Comparison of ENCODE assay signal across 8 cellular contexts in the genomic region with DNA sequence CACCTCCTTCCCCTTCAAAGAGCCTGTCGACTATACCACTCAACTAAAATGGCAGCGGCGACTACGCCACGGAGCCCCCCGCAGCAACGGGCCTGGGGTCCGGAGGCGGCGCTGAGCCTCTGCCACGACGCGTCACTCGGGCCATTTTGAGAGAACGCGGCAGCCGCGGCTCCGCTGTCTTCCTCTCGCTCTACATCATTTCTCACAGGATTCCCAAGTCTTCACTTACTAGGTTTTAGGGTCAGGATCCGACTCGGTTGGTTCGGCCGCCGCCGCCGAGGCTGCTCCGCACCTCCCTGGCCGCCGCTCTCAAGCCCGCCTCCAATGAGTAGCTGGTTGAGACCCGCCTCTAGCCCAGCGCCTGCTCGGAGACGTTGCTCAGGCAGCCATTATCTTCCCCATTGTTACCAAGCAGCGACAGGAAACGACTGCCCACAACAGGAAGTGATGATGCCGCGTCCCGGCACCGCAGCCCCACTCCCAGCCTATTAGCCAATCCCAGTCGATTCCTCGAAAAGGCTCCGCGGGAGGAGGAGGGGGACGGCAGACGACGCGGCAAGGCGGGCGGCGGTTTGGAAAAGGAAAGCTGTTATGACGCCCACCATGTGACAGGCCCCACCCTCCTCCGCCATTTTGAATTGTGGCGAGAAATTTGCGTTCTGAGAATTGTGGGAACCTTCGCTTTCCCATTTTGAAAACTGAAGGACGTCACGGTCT. TPM values are rescaled to one million over a fixed set of nuclear protein-coding genes. Genes with fewer than 3 reads are reported as not detected.
DNase-seq lines count a peak whose midpoint lies in the region; ATAC-seq, FAIRE-seq and TF ChIP-seq lines count a peak whose summit lies in the region.

A gene with protein sequence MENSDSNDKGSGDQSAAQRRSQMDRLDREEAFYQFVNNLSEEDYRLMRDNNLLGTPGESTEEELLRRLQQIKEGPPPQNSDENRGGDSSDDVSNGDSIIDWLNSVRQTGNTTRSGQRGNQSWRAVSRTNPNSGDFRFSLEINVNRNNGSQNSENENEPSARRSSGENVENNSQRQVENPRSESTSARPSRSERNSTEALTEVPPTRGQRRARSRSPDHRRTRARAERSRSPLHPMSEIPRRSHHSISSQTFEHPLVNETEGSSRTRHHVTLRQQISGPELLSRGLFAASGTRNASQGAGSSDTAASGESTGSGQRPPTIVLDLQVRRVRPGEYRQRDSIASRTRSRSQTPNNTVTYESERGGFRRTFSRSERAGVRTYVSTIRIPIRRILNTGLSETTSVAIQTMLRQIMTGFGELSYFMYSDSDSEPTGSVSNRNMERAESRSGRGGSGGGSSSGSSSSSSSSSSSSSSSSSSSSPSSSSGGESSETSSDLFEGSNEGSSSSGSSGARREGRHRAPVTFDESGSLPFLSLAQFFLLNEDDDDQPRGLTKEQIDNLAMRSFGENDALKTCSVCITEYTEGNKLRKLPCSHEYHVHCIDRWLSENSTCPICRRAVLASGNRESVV (minus strand): TSS at position 432 of the 717 bp plus-strand sequence. CDS start 18,647 bp downstream, outside the sequence.

- H3F3A ChIP-seq in OCI-LY1 (ENCODE audit: insufficient read depth, low read length), result no peaks in the 10 kb centered on the region

- BruUV-seq in Calu3 (replicated peaks; lab: Mats Ljungman, UMichigan), result no TSS peak

- no peaks in the 10 kb centered on the region for H4K20me1 ChIP-seq in OCI-LY1 (ENCODE audit: insufficient read depth, low read length)

- TF ChIP-seq CTCF in Calu3 (IDR thresholded peaks at IDR 0.05; ENCODE audit: unreplicated experiment) (no peak), OCI-LY1 (IDR thresholded peaks at IDR 0.05; ENCODE audit: low read length) (no peak)

- no peaks in the 10 kb centered on the region for H3K4me1 Mint-ChIP-seq in Calu3 (ENCODE audit: low read depth, unreplicated experiment)

- DNase-seq in Calu3, result peak; percentile 94
- peak; percentile 88 for DNase-seq in activated CD8-positive, alpha-beta memory T cell treated with anti-CD3 and anti-CD28 coated beads, Interleukin-2, amount 50 U/mL, for 4 hours
- peak; percentile 84 to 88 for DNase-seq in stimulated activated CD8-positive, alpha-beta memory T cell treated with anti-CD3 and anti-CD28 coated beads, Interleukin-15, amount 100 ng/mL, for 4 hours (ENCODE audit: low read depth in 2 of 2)

- H3K4me3 Mint-ChIP-seq in Calu3 (ENCODE audit: low read depth, unreplicated experiment), result peak within 1 kb of the TSS; percentile 100

- H3K9me3 ChIP-seq in HUES64 (ENCODE audit: insufficient read depth, low read depth, low read length) (no peaks in the 10 kb centered on the region), OCI-LY1 (ENCODE audit: low read length) (no peaks in the 10 kb centered on the region), mesodermal cell (ENCODE audit: control insufficient read depth, low read length) (no peaks in the 10 kb centered on the region)

- 0 out of 2 replicates have a peak within 1 kb of the TSS, but pooled peaks have one; percentile 42 for H2AFZ ChIP-seq in OCI-LY1 (ENCODE audit: low read length)

- peaks cover 30% of the 10 kb centered on the region for H3K79me2 ChIP-seq in OCI-LY1 (ENCODE audit: insufficient read depth, low read length)

- H3K27me3 ChIP-seq in HUES64 (ENCODE audit: insufficient read depth, low read length) (no peaks in the 10 kb centered on the region), OCI-LY1 (ENCODE audit: insufficient read depth, low read length) (no peaks in the 10 kb centered on the region)

- peak within 1 kb of the TSS; percentile 100 for H3K9ac ChIP-seq in HUES64 (ENCODE audit: low read depth, low read length)
- peak within 1 kb of the TSS; percentile 77 for H3K9ac ChIP-seq in OCI-LY1 (ENCODE audit: low read length)

- H3K4me3 ChIP-seq in HUES64 (ENCODE audit: low read length) (peak within 1 kb of the TSS; percentile 99), OCI-LY1 (ENCODE audit: low read depth, low read length, poor library complexity, severe bottlenecking) (peak within 1 kb of the TSS; percentile 81), mesodermal cell (ENCODE audit: extremely low read depth, insufficient read depth, low read length, poor library complexity, severe bottlenecking) (peak within 1 kb of the TSS; percentile 61)

- peak; percentile 97 for ATAC-seq in GM21447 (IDR thresholded peaks at IDR 0.05; ENCODE audit: unreplicated experiment)

- WGBS in HUES64, result under 1% methylated on average over 58 of the region's 59 CpGs
- WGBS in mesodermal cell (ENCODE audit: insufficient coverage in 2 of 2), 2 experiments, result 0% methylated on average over 6 to 22 of the region's 59 CpGs

- CTCF ChIA-PET in Calu3 (lab: Charles Lee), result no interaction called here

- H3K27ac ChIP-seq in HUES64 (ENCODE audit: low read depth, low read length), result peak within 1 kb of the TSS; percentile 97
- peak within 1 kb of the TSS; percentile 90 for H3K27ac ChIP-seq in OCI-LY1 (ENCODE audit: low read depth, low read length, poor library complexity, severe bottlenecking)
- peak within 1 kb of the TSS; percentile 99 for H3K27ac ChIP-seq in mesodermal cell (ENCODE audit: low read depth, low read length, severe bottlenecking)

- no peaks in the 10 kb centered on the region for H3K4me1 ChIP-seq in HUES64 (ENCODE audit: insufficient read depth, low read length)
- peaks cover 12% of the 10 kb centered on the region for H3K4me1 ChIP-seq in OCI-LY1 (ENCODE audit: insufficient read depth, low read length, severe bottlenecking)
- H3K4me1 ChIP-seq in mesodermal cell (ENCODE audit: control insufficient read depth, insufficient read depth, low read length, poor library complexity, severe bottlenecking), result no peaks in the 10 kb centered on the region

- peak within 1 kb of the TSS; percentile 76 for H3K4me2 ChIP-seq in OCI-LY1 (ENCODE audit: low read length)

- H3K36me3 ChIP-seq in HUES64 (ENCODE audit: insufficient read depth, low read length), result peaks cover 28% of the 10 kb centered on the region
- peaks cover 31% of the 10 kb centered on the region for H3K36me3 ChIP-seq in OCI-LY1 (ENCODE audit: insufficient read depth, low read length)
- H3K36me3 ChIP-seq in mesodermal cell (ENCODE audit: control insufficient read depth, insufficient read depth, low read length), result peaks cover 18% of the 10 kb centered on the region

- H3K36me3 Mint-ChIP-seq in Calu3 (ENCODE audit: insufficient read depth, unreplicated experiment), result peaks cover 39% of the 10 kb centered on the region

- no peaks in the 10 kb centered on the region for H3K27me3 Mint-ChIP-seq in Calu3 (ENCODE audit: unreplicated experiment)

- intact Hi-C loops in Calu3 (cut with micrococcal nuclease; ENCODE audit: unreplicated experiment), result no loop called here

- H3K9me2 ChIP-seq in OCI-LY1 (ENCODE audit: low read depth, low read length), result no peaks in the 10 kb centered on the region

- peak within 1 kb of the TSS; percentile 100 for H3K27ac Mint-ChIP-seq in Calu3 (ENCODE audit: unreplicated experiment)

- peaks cover 2% of the 10 kb centered on the region for H3K9me3 Mint-ChIP-seq in Calu3 (ENCODE audit: low read depth, unreplicated experiment)

- FAIRE-seq in endometrium (lab: Jason Lieb, UNC), result peak; percentile 97

RNA-seq across cellular contexts. Expression of the gene that starts here (rescaled TPM):
- total RNA-seq in Calu3 (2022), result 58.9 and 61.7 TPM in 2 replicates
- 17.8 TPM for polyA plus RNA-seq in HUES64 (2013, experiment 1 of 2)
- polyA plus RNA-seq in HUES64 (2013, experiment 2 of 2), result 19.3 TPM
- 24.7 TPM for polyA plus RNA-seq in mesodermal cell (2013, experiment 1 of 2)
- 27.0 TPM for polyA plus RNA-seq in mesodermal cell (2013, experiment 2 of 2)

Comparison
In these comparisons a context has a peak if more than half of its experiments do, and no peak if none do; other contexts are left out.
1. Peak in every context shown above with its lines: DNase-seq, ATAC-seq, H3K4me3 ChIP-seq and H3K27ac ChIP-seq.